Comparison of ENCODE assay signal across 13 cellular contexts in the genomic region with DNA sequence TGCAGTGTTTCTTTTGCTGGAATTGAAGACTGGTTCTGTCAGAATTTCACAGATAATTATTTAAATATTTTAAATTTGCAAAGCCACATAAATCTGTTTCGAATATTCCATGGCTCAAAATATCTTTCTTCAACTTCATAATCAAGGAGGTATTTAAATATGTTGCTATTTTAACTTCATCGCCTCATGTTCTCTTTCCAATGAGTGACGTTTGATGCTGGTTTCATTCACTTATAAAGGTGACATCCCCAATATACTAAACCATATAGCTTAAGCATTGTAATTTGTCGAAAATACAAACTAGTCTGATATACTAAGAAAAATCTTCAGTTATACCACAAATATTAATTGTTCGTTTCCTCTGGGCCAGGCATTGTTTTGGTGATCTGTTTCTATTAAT. TPM values are rescaled to one million over a fixed set of nuclear protein-coding genes. Genes with fewer than 3 reads are reported as not detected.
A peak's percentile ranks its signal among the peaks of the same experiment; 100 is the strongest.
DNase-seq lines count a peak whose midpoint lies in the region; ATAC-seq, FAIRE-seq and TF ChIP-seq lines count a peak whose summit lies in the region.
"Had no signal": no experiment of that assay in that cellular context is flagged by ENCODE, and none has a peak within 500 bp of the region (broad histone marks: within the 10 kb centered on the region; RNA-seq: fewer than 3 reads in every experiment).

No MANE protein-coding gene starts in this region.

- no peak for DNase-seq in T-helper 1 cell
- no peak for DNase-seq in GM19239 (ENCODE audit: insufficient read length, low spot score)
- DNase-seq in natural killer cell: no peak
- no peak for DNase-seq in GM19238 (ENCODE audit: insufficient read length, low spot score)
- DNase-seq in DMS79 treated with DMSO at 0.1 percent for 48 hours (lab: John Stamatoyannopoulos, UW): no peak
- DNase-seq: activated CD4-positive, alpha-beta T cell treated with anti-CD3 and anti-CD28 coated beads, Interleukin-2, amount 50 U/mL, for 48 hours; NCI-H1092; ovary; stomach had no signal

- intact Hi-C loops in natural killer cell (cut with micrococcal nuclease): no loop called here

- peak overlapping the region; percentile 43 for H3K27ac Mint-ChIP-seq in T-helper 1 cell treated with Interleukin-12 subunit alpha and Interleukin-12 subunit beta and Interleukin-4 antibody, amounts not matched to agents 30 μg/mL and 1 μg/mL, for 36 hours
- peak overlapping the region; percentile 90 for H3K27ac Mint-ChIP-seq in activated naive CD8-positive, alpha-beta T cell
- H3K27ac Mint-ChIP-seq in natural killer cell: peak overlapping the region; percentile 82 to 84

- no peak for TF ChIP-seq CTCF in natural killer cell (IDR thresholded peaks at IDR 0.05)

- FAIRE-seq in GM19239 (lab: Jason Lieb, UNC): peak; percentile 87

- H3K36me3 Mint-ChIP-seq in T-helper 1 cell treated with Interleukin-12 subunit alpha and Interleukin-12 subunit beta and Interleukin-4 antibody, amounts not matched to agents 30 μg/mL and 1 μg/mL, for 36 hours (ENCODE audit: low read depth): peaks cover 18% of the 10 kb centered on the region
- peaks cover 2% of the 10 kb centered on the region for H3K36me3 Mint-ChIP-seq in activated naive CD8-positive, alpha-beta T cell
- no peaks in the 10 kb centered on the region for H3K36me3 Mint-ChIP-seq in natural killer cell

- H3K4me3 Mint-ChIP-seq in T-helper 1 cell treated with Interleukin-12 subunit alpha and Interleukin-12 subunit beta and Interleukin-4 antibody, amounts not matched to agents 30 μg/mL and 1 μg/mL, for 36 hours: peak overlapping the region; percentile 17
- H3K4me3 Mint-ChIP-seq in activated naive CD8-positive, alpha-beta T cell: peak overlapping the region; percentile 74
- peak overlapping the region; percentile 74 for H3K4me3 Mint-ChIP-seq in natural killer cell

- no peaks in the 10 kb centered on the region for H3K27me3 Mint-ChIP-seq in T-helper 1 cell treated with Interleukin-12 subunit alpha and Interleukin-12 subunit beta and Interleukin-4 antibody, amounts not matched to agents 30 μg/mL and 1 μg/mL, for 36 hours (ENCODE audit: low read depth)
- H3K27me3 Mint-ChIP-seq in activated naive CD8-positive, alpha-beta T cell: no peaks in the 10 kb centered on the region
- no peaks in the 10 kb centered on the region for H3K27me3 Mint-ChIP-seq in natural killer cell (ENCODE audit: low read depth in 2 of 2)

- peaks cover 50% of the 10 kb centered on the region for H3K4me1 Mint-ChIP-seq in T-helper 1 cell treated with Interleukin-12 subunit alpha and Interleukin-12 subunit beta and Interleukin-4 antibody, amounts not matched to agents 30 μg/mL and 1 μg/mL, for 36 hours (ENCODE audit: low read depth)
- H3K4me1 Mint-ChIP-seq in activated naive CD8-positive, alpha-beta T cell (ENCODE audit: low read depth): peaks cover 88% of the 10 kb centered on the region
- H3K4me1 Mint-ChIP-seq in natural killer cell: peaks cover 73 to 88% of the 10 kb centered on the region in 2 donors

- no peak for ATAC-seq in natural killer cell
- ATAC-seq in GM21723 (IDR thresholded peaks at IDR 0.05; ENCODE audit: unreplicated experiment): no peak
- ATAC-seq: gastroesophageal sphincter had no signal

- H3K9me3 Mint-ChIP-seq in T-helper 1 cell treated with Interleukin-12 subunit alpha and Interleukin-12 subunit beta and Interleukin-4 antibody, amounts not matched to agents 30 μg/mL and 1 μg/mL, for 36 hours: no peaks in the 10 kb centered on the region
- no peaks in the 10 kb centered on the region for H3K9me3 Mint-ChIP-seq in activated naive CD8-positive, alpha-beta T cell (ENCODE audit: low read depth)
- no peaks in the 10 kb centered on the region for H3K9me3 Mint-ChIP-seq in natural killer cell

RNA-seq across cellular contexts. Expression of gene MBNL1, which starts 22.5 kb away (rescaled TPM):
- total RNA-seq in natural killer cell: 100 to 1,000 TPM; 600 to 704 (median 607) TPM

Comparison
In these comparisons a context has a peak if more than half of its experiments do, and no peak if none do; other contexts are left out.
1. H3K4me3 Mint-ChIP-seq: peak in every context shown above with its lines; median percentile 74 in activated naive CD8-positive, alpha-beta T cell; 74 in natural killer cell; 17 in T-helper 1 cell treated with Interleukin-12 subunit alpha and Interleukin-12 subunit beta and Interleukin-4 antibody, amounts not matched to agents 30 μg/mL and 1 μg/mL, for 36 hours.